ENCODE assay signal across 18 cellular contexts in genomic region chr7:11951909-11952308, GRCh38.
DNase-seq lines count a peak whose midpoint lies in the region; ATAC-seq, FAIRE-seq and TF ChIP-seq lines count a peak whose summit lies in the region.
"Had no signal": no experiment of that assay in that cellular context is flagged by ENCODE, and none has a peak within 500 bp of the region (broad histone marks: within the 10 kb centered on the region; RNA-seq: fewer than 3 reads in every experiment).

No MANE protein-coding gene starts in this region.

- POLR2A ChIA-PET in activated CD4-positive, alpha-beta T cell treated with anti-CD3 and anti-CD28 coated beads for 36 hours (lab: Charles Lee), result no interaction called here

- H3K27ac Mint-ChIP-seq in activated CD4-positive, alpha-beta T cell treated with anti-CD3 and anti-CD28 coated beads for 36 hours, result no peak overlapping the region

- no peaks in the 10 kb centered on the region for H3K4me1 Mint-ChIP-seq in activated CD4-positive, alpha-beta T cell treated with anti-CD3 and anti-CD28 coated beads for 36 hours

- no peak for TF ChIP-seq POLR2A in NB4 (IDR thresholded peaks at IDR 0.05; ENCODE audit: extremely low read depth, insufficient read length)

- H3K36me3 Mint-ChIP-seq in activated CD4-positive, alpha-beta T cell treated with anti-CD3 and anti-CD28 coated beads for 36 hours (ENCODE audit: low read depth), result no peaks in the 10 kb centered on the region

- intact Hi-C loops in activated CD4-positive, alpha-beta T cell treated with anti-CD3 and anti-CD28 coated beads for 36 hours (cut with DNase I, micrococcal nuclease), result no loop called here

- peak; percentile 88 for FAIRE-seq in urothelium cell line (lab: Jason Lieb, UNC)
- FAIRE-seq: GM18507, K562, RCC 7860 had no signal

- H3K4me3 ChIP-seq in NB4 (ENCODE audit: low read depth, low read length) (no peak overlapping the region), choroid plexus epithelial cell (ENCODE audit: low read depth, low read length) (no peak overlapping the region)
- H3K4me3 ChIP-seq: BLaER1 treated with 17β-estradiol and CSF1 and Interleukin-3, amounts not matched to agents 10 nM and 100 nM; K562 had no signal

- no peak overlapping the region for H3K4me3 Mint-ChIP-seq in activated CD4-positive, alpha-beta T cell treated with anti-CD3 and anti-CD28 coated beads for 36 hours

- DNase-seq in activated CD4-positive, alpha-beta T cell treated with anti-CD3 and anti-CD28 coated beads for 36 hours, result peak; percentile 9
- no peak for DNase-seq in activated CD4-positive, alpha-beta T cell treated with anti-CD3 and anti-CD28 coated beads for 48 hours
- peak; percentile 21 for DNase-seq in NB4 (ENCODE audit: low read depth)
- DNase-seq in choroid plexus epithelial cell (ENCODE audit: low read depth), result peak; percentile 39
- no peak for DNase-seq in urothelium cell line (ENCODE audit: low spot score)
- DNase-seq in stimulated activated CD4-positive, alpha-beta T cell treated with anti-CD3 and anti-CD28 coated beads, Interleukin-15, amount 100 ng/mL, for 24 hours, result no peak
- DNase-seq in activated CD8-positive, alpha-beta memory T cell treated with anti-CD3 and anti-CD28 coated beads, Interleukin-2, amount 50 U/mL, for 4 hours, result no peak
- DNase-seq: 8988T, DMS153, NCI-H1105, NCI-H187 treated with DMSO at 0.1 percent for 48 hours, SHP77 had no signal

- CTCF ChIA-PET in activated CD4-positive, alpha-beta T cell treated with anti-CD3 and anti-CD28 coated beads for 36 hours (lab: Charles Lee), result no interaction called here

- peak; percentile 51 for ATAC-seq in activated CD4-positive, alpha-beta T cell treated with anti-CD3 and anti-CD28 coated beads for 36 hours
- no peak for ATAC-seq in HG03457 (IDR thresholded peaks at IDR 0.05; ENCODE audit: unreplicated experiment)
- ATAC-seq: K562, SK-N-SH treated with all-trans-retinoic acid at 6 μM for 48 hours had no signal

- TF ChIP-seq CTCF in NB4 (IDR thresholded peaks at IDR 0.05; ENCODE audit: low read depth, low read length), result no peak
- TF ChIP-seq CTCF in choroid plexus epithelial cell (conservative IDR thresholded peaks at IDR 0.05; ENCODE audit: low read depth, low read length), result no peak

- peaks cover 2% of the 10 kb centered on the region for H3K9me3 Mint-ChIP-seq in activated CD4-positive, alpha-beta T cell treated with anti-CD3 and anti-CD28 coated beads for 36 hours (ENCODE audit: low read depth)

- no peaks in the 10 kb centered on the region for H3K27me3 Mint-ChIP-seq in activated CD4-positive, alpha-beta T cell treated with anti-CD3 and anti-CD28 coated beads for 36 hours

Comparison
In these comparisons a context has a peak if more than half of its experiments do, and no peak if none do; other contexts are left out.
1. DNase-seq: peak in activated CD4-positive, alpha-beta T cell treated with anti-CD3 and anti-CD28 coated beads for 36 hours (single experiment), NB4 (single experiment) and choroid plexus epithelial cell (single experiment); none in activated CD4-positive, alpha-beta T cell treated with anti-CD3 and anti-CD28 coated beads for 48 hours (single experiment), urothelium cell line (single experiment), stimulated activated CD4-positive, alpha-beta T cell treated with anti-CD3 and anti-CD28 coated beads, Interleukin-15, amount 100 ng/mL, for 24 hours (single experiment) and activated CD8-positive, alpha-beta memory T cell treated with anti-CD3 and anti-CD28 coated beads, Interleukin-2, amount 50 U/mL, for 4 hours (single experiment).